22 cellular contexts compared by ENCODE assay signal in the genomic region with DNA sequence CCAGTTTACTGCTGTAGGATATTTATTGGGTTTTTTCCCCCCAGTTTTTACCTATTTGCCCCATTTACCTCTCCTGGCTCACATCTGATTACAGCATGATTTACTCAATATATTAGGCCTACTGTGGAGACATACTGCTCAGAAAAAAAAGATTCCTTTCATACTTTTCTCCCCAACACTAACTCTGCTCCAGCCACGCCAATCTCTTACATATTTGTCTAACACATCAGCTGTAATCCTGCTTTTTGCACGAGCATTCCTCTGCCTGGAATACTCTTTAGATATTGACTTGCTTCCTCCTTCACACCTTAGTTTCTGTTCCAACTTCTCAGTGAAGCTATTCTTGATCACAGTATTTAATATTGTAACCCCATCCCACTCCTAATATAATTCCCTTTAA.
DNase-seq lines count a peak whose midpoint lies in the region; ATAC-seq and TF ChIP-seq lines count a peak whose summit lies in the region.
"Had no signal": no experiment of that assay in that cellular context is flagged by ENCODE, and none has a peak within 500 bp of the region (broad histone marks: within the 10 kb centered on the region; RNA-seq: fewer than 3 reads in every experiment).

No MANE protein-coding gene starts in this region.

- no peaks in the 10 kb centered on the region for H3K27me3 ChIP-seq in GM23248 (replicated peaks; ENCODE audit: insufficient read depth)
- no peaks in the 10 kb centered on the region for H3K27me3 ChIP-seq in brain microvascular endothelial cell (replicated peaks)
- H3K27me3 ChIP-seq in lower lobe of right lung (ENCODE audit: low read depth), result no peaks in the 10 kb centered on the region
- H3K27me3 ChIP-seq in tibial artery, result no peaks in the 10 kb centered on the region
- no peaks in the 10 kb centered on the region for H3K27me3 ChIP-seq in esophagus squamous epithelium
- no peaks in the 10 kb centered on the region for H3K27me3 ChIP-seq in naive thymus-derived CD4-positive, alpha-beta T cell (ENCODE audit: control insufficient read depth in 2 of 2, insufficient read depth in 2 of 2, low read length in 2 of 2)
- H3K27me3 ChIP-seq: esophagus muscularis mucosa had no signal

- ATAC-seq in lower lobe of right lung, result peak in 1 of 2 donors; percentile 47
- no peak for ATAC-seq in naive thymus-derived CD4-positive, alpha-beta T cell
- ATAC-seq: naive thymus-derived CD8-positive, alpha-beta T cell; stimulated activated naive CD8-positive, alpha-beta T cell treated with anti-CD3 and anti-CD28 coated beads, Interleukin-15, amount 100 ng/mL, for 72 hours had no signal

- no peaks in the 10 kb centered on the region for H3K79me2 ChIP-seq in GM23248 (ENCODE audit: insufficient read depth)

- H3K4me3 Mint-ChIP-seq in naive thymus-derived CD4-positive, alpha-beta T cell, result no peak overlapping the region
- H3K4me3 Mint-ChIP-seq: activated CD4-positive, alpha-beta T cell treated with anti-CD3 and anti-CD28 coated beads, Interleukin-2, amount 10 ng/mL, durations not matched to agents 24 days and 14 days; CD4-positive, CD25-positive, alpha-beta regulatory T cell; naive thymus-derived CD8-positive, alpha-beta T cell; stimulated activated naive CD8-positive, alpha-beta T cell treated with anti-CD3 and anti-CD28 coated beads, Interleukin-15, amount 100 ng/mL, for 72 hours; type B pancreatic cell had no signal

- no peak overlapping the region for H3K27ac Mint-ChIP-seq in naive thymus-derived CD4-positive, alpha-beta T cell
- H3K27ac Mint-ChIP-seq: activated CD4-positive, alpha-beta T cell treated with anti-CD3 and anti-CD28 coated beads, Interleukin-2, amount 10 ng/mL, durations not matched to agents 24 days and 14 days; CD4-positive, CD25-positive, alpha-beta regulatory T cell; naive thymus-derived CD8-positive, alpha-beta T cell; stimulated activated naive CD8-positive, alpha-beta T cell treated with anti-CD3 and anti-CD28 coated beads, Interleukin-15, amount 100 ng/mL, for 72 hours; type B pancreatic cell had no signal

- TF ChIP-seq POLR2A in esophagus squamous epithelium (IDR thresholded peaks at IDR 0.05), result no peak

- whole genome bisulfite sequencing in GM23248 (ENCODE audit: low coverage in 1 of 2, low lambda C conversion rate in 2 of 2, missing lambda C conversion rate in 2 of 2), 2 experiments, result 47 to 48% methylated on average over 2 of the region's 2 CpGs
- 62 to 70% methylated on average over 2 of the region's 2 CpGs for WGBS in esophagus squamous epithelium, 2 donors

- in situ Hi-C loops in GM23248 (cut with MboI), result no loop called here
- in situ Hi-C loops in brain microvascular endothelial cell (cut with HindIII; ENCODE audit: low pct_ligation_motif_present, low sequenced_read_pairs), result no loop called here

- peak overlapping the region; percentile 29 for H3K4me2 ChIP-seq in GM23248 (ENCODE audit: unreplicated experiment)

- H3K27ac ChIP-seq in GM23248 (no peak overlapping the region), brain microvascular endothelial cell (no peak overlapping the region), lower lobe of right lung (peak overlapping the region; percentile 10), tibial artery (no peak overlapping the region), esophagus squamous epithelium (no peak overlapping the region)
- H3K27ac ChIP-seq in naive thymus-derived CD4-positive, alpha-beta T cell (ENCODE audit: low read depth, low read length), result no peak overlapping the region
- H3K27ac ChIP-seq: esophagus muscularis mucosa had no signal

- no peaks in the 10 kb centered on the region for H3K9me2 ChIP-seq in GM23248 (ENCODE audit: insufficient read depth)

- H3K9me3 ChIP-seq in GM23248 (ENCODE audit: low read depth) (no peaks in the 10 kb centered on the region), lower lobe of right lung (peaks cover 11% of the 10 kb centered on the region), tibial artery (no peaks in the 10 kb centered on the region), esophagus squamous epithelium (peaks cover 0 to 8% (median 0%) of the 10 kb centered on the region in 3 donors)
- no peaks in the 10 kb centered on the region for H3K9me3 ChIP-seq in naive thymus-derived CD4-positive, alpha-beta T cell (ENCODE audit: control insufficient read depth in 2 of 3, low read length in 3 of 3)

- H2AFZ ChIP-seq in GM23248, result no peak overlapping the region

- 0 out of 2 replicates have a peak, but pooled peaks cover 4% of the 10 kb centered on the region for H3F3A ChIP-seq in GM23248 (ENCODE audit: insufficient read depth)

- CTCF ChIA-PET in AG04449 (lab: Yijun Ruan, JAX), result no interaction called here
- CTCF ChIA-PET in naive thymus-derived CD4-positive, alpha-beta T cell (lab: Charles Lee), result no interaction called here

- intact Hi-C loops in lower lobe of right lung (cut with DNase I), result no loop called here
- intact Hi-C loops in head of caudate nucleus (cut with DNase I), result no loop called here
- intact Hi-C loops in tibial artery (cut with DNase I; ENCODE audit: low total_unique reads), result no loop called here
- intact Hi-C loops in esophagus squamous epithelium (cut with DNase I), result no loop called here
- intact Hi-C loops in naive thymus-derived CD4-positive, alpha-beta T cell (cut with micrococcal nuclease), result no loop called here

- H3K9me3 Mint-ChIP-seq in naive thymus-derived CD4-positive, alpha-beta T cell, result peaks cover 0 to 16% (median 7%) of the 10 kb centered on the region in 11 donors

- no peaks in the 10 kb centered on the region for H4K20me1 ChIP-seq in GM23248 (ENCODE audit: insufficient read depth)

- peaks cover 0 to 10% (median 9%) of the 10 kb centered on the region in 5 donors for H3K36me3 Mint-ChIP-seq in naive thymus-derived CD4-positive, alpha-beta T cell

- peak; percentile 31 for DNase-seq in AG04449 (ENCODE audit: low read depth, low spot score)
- DNase-seq in GM23248, result peak; percentile 39
- DNase-seq in brain microvascular endothelial cell, result peak; percentile 47
- DNase-seq in lower lobe of right lung, result no peak
- no peak for DNase-seq in head of caudate nucleus
- DNase-seq in tibial artery, result no peak
- no peak for DNase-seq in esophagus squamous epithelium (lab: John Stamatoyannopoulos, UW)
- no peak for DNase-seq in naive thymus-derived CD4-positive, alpha-beta T cell
- DNase-seq: activated CD4-positive, alpha-beta T cell treated with anti-CD3 and anti-CD28 coated beads, Interleukin-2, amount 10 ng/mL, durations not matched to agents 24 days and 14 days; CD4-positive, CD25-positive, alpha-beta regulatory T cell; central memory CD4-positive, alpha-beta T cell; effector memory CD4-positive, alpha-beta T cell; naive thymus-derived CD8-positive, alpha-beta T cell; NCI-H1417; NCI-H2171 treated with DMSO at 0.1 percent for 48 hours; posterior cingulate gyrus; SHP77 treated with DMSO at 0.1 percent for 48 hours; stimulated activated naive CD8-positive, alpha-beta T cell treated with anti-CD3 and anti-CD28 coated beads, Interleukin-15, amount 100 ng/mL, for 72 hours; T-helper 1 cell had no signal

- H3K9ac ChIP-seq in GM23248, result no peak overlapping the region

- TF ChIP-seq CTCF in AG04449 (IDR thresholded peaks at IDR 0.05; ENCODE audit: insufficient read depth, low read length, missing control alignments), result no peak
- no peak for TF ChIP-seq CTCF in brain microvascular endothelial cell (IDR thresholded peaks at IDR 0.05; ENCODE audit: low read depth, low read length, missing control alignments)
- TF ChIP-seq CTCF in lower lobe of right lung (IDR thresholded peaks at IDR 0.05), result no peak
- no peak for TF ChIP-seq CTCF in tibial artery (IDR thresholded peaks at IDR 0.05)
- no peak for TF ChIP-seq CTCF in esophagus squamous epithelium (IDR thresholded peaks at IDR 0.05)

- H3K36me3 ChIP-seq in GM23248 (ENCODE audit: low read depth) (no peaks in the 10 kb centered on the region), brain microvascular endothelial cell (replicated peaks) (no peaks in the 10 kb centered on the region), lower lobe of right lung (no peaks in the 10 kb centered on the region), tibial artery (no peaks in the 10 kb centered on the region), esophagus squamous epithelium (no peaks in the 10 kb centered on the region)
- no peaks in the 10 kb centered on the region for H3K36me3 ChIP-seq in naive thymus-derived CD4-positive, alpha-beta T cell (ENCODE audit: control insufficient read depth in 2 of 3, insufficient read depth in 3 of 3, low read length in 3 of 3)
- H3K36me3 ChIP-seq: esophagus muscularis mucosa had no signal

- peaks cover 12% of the 10 kb centered on the region for H3K4me1 ChIP-seq in GM23248 (ENCODE audit: insufficient read depth)
- H3K4me1 ChIP-seq in lower lobe of right lung, result no peaks in the 10 kb centered on the region
- H3K4me1 ChIP-seq in tibial artery, result no peaks in the 10 kb centered on the region
- H3K4me1 ChIP-seq in esophagus squamous epithelium, result no peaks in the 10 kb centered on the region
- H3K4me1 ChIP-seq in naive thymus-derived CD4-positive, alpha-beta T cell (ENCODE audit: control insufficient read depth in 2 of 2, insufficient read depth in 2 of 2, low read length in 2 of 2), result no peaks in the 10 kb centered on the region
- H3K4me1 ChIP-seq: esophagus muscularis mucosa had no signal

- POLR2A ChIA-PET in AG04449 (lab: Yijun Ruan, JAX), result no interaction called here
- POLR2A ChIA-PET in naive thymus-derived CD4-positive, alpha-beta T cell (lab: Charles Lee), result no interaction called here

- peaks cover 0 to 2% (median 0%) of the 10 kb centered on the region in 7 donors for H3K4me1 Mint-ChIP-seq in naive thymus-derived CD4-positive, alpha-beta T cell
- H3K4me1 Mint-ChIP-seq: activated CD4-positive, alpha-beta T cell treated with anti-CD3 and anti-CD28 coated beads, Interleukin-2, amount 10 ng/mL, durations not matched to agents 24 days and 14 days; CD4-positive, CD25-positive, alpha-beta regulatory T cell; stimulated activated naive CD8-positive, alpha-beta T cell treated with anti-CD3 and anti-CD28 coated beads, Interleukin-15, amount 100 ng/mL, for 72 hours had no signal

- H3K27me3 Mint-ChIP-seq in naive thymus-derived CD4-positive, alpha-beta T cell, result no peaks in the 10 kb centered on the region
- H3K27me3 Mint-ChIP-seq: activated CD4-positive, alpha-beta T cell treated with anti-CD3 and anti-CD28 coated beads, Interleukin-2, amount 10 ng/mL, durations not matched to agents 24 days and 14 days; CD4-positive, CD25-positive, alpha-beta regulatory T cell; naive thymus-derived CD8-positive, alpha-beta T cell; stimulated activated naive CD8-positive, alpha-beta T cell treated with anti-CD3 and anti-CD28 coated beads, Interleukin-15, amount 100 ng/mL, for 72 hours; type B pancreatic cell had no signal

- H3K4me3 ChIP-seq in AG04449 (ENCODE audit: low read depth, low read length) (no peak overlapping the region), GM23248 (no peak overlapping the region), brain microvascular endothelial cell (ENCODE audit: low read depth, low read length) (no peak overlapping the region), lower lobe of right lung (no peak overlapping the region), tibial artery (no peak overlapping the region), esophagus squamous epithelium (no peak overlapping the region)
- H3K4me3 ChIP-seq in naive thymus-derived CD4-positive, alpha-beta T cell (ENCODE audit: low read length), result no peak overlapping the region
- H3K4me3 ChIP-seq: esophagus muscularis mucosa, lung had no signal

Comparison
In these comparisons a context has a peak if more than half of its experiments do, and no peak if none do; other contexts are left out.
1. DNase-seq: peak in AG04449 (single experiment), GM23248 (single experiment) and brain microvascular endothelial cell (single experiment); none in lower lobe of right lung (single experiment), head of caudate nucleus (0 of 42), tibial artery (0 of 2), esophagus squamous epithelium (single experiment) and naive thymus-derived CD4-positive, alpha-beta T cell (0 of 9).